In the genomic region with DNA sequence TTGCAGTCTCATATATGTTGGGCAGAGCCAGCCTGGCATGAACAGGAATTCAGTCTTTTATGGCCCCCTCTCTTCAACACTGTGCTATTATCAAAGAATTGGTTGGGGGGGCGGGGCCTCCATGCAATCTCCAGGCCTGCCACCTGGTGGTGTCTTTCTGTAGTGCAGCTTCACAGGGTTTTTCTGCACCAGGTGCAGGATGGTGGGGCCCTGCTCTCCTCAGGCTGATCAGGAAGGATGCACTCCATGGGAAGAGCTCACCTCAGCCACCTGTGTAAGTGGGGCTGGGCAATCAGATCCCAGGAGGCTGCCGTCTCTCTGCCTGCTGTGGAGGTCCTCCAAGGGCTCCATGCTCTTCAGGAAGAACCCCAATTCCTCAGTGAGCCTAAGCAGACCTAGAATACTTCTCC, we compare ENCODE assay signal across 8 cellular contexts. TPM values are rescaled to one million over a fixed set of nuclear protein-coding genes. Genes with fewer than 3 reads are reported as not detected.
DNase-seq lines count a peak whose midpoint lies in the region; ATAC-seq and TF ChIP-seq lines count a peak whose summit lies in the region.

No MANE protein-coding gene starts in this region.

- no peak overlapping the region for H3K4me3 ChIP-seq in spleen

- intact Hi-C loops in spleen (cut with DNase I; ENCODE audit: low total_unique reads): no loop called here

- WGBS in spleen, 5 donors: 4 to 21% (median 13%) methylated on average over 2 of the region's 2 CpGs; no CpG with 5 or more reads in 1 of the 5 donors

- peaks cover 57 to 99% (median 91%) of the 10 kb centered on the region in 6 donors for H3K4me1 ChIP-seq in spleen

- no peak for ATAC-seq in HG03565 (IDR thresholded peaks at IDR 0.05; ENCODE audit: unreplicated experiment)

- TF ChIP-seq CTCF in spleen (IDR thresholded peaks at IDR 0.05 in 8 of 11, conservative IDR thresholded peaks at IDR 0.05 in 3 of 11): peak; percentile 88 to 98 (median 95)

- H3K27ac ChIP-seq in spleen: peak overlapping the region in 7 of 8 donors; percentile 9 to 97 (median 51)

- H3K36me3 ChIP-seq in spleen: peaks cover 0 to 34% (median 2%) of the 10 kb centered on the region in 6 donors

- DNase-seq in NCI-H524 (lab: John Stamatoyannopoulos, UW): peak; percentile 40 to 61
- no peak for DNase-seq in NCI-H524 treated with DMSO at 0.1 percent for 48 hours (lab: John Stamatoyannopoulos, UW)
- peak; percentile 14 for DNase-seq in NCI-H187 treated with DMSO at 0.1 percent for 48 hours (lab: John Stamatoyannopoulos, UW)
- DNase-seq in T1000 (lab: John Stamatoyannopoulos, UW): peak; percentile 58
- peak in 52 of 58 donors; percentile 5 to 78 (median 39) for DNase-seq in anterior cingulate cortex (lab: John Stamatoyannopoulos, UW)
- peak; percentile 50 to 54 for DNase-seq in hippocampal formation (lab: John Stamatoyannopoulos, UW)
- DNase-seq in spleen: peak; percentile 92

- H3K27me3 ChIP-seq in spleen (replicated peaks in 1 of 7): no peaks in the 10 kb centered on the region

- H3K9me3 ChIP-seq in spleen: no peaks in the 10 kb centered on the region

- TF ChIP-seq POLR2A in spleen (IDR thresholded peaks at IDR 0.05): no peak

RNA-seq across cellular contexts. Expression of gene STK40, which starts 16.7 kb away (rescaled TPM):
- total RNA-seq in spleen: 10 to 100 TPM; 43.3 to 79.2 (median 55.3) TPM
- polyA plus RNA-seq in spleen: 10 to 100 TPM; 13.7 to 37.4 (median 14.8) TPM

RNA-seq across cellular contexts. Expression of gene LSM10, which starts 28.6 kb away (rescaled TPM):
- 10 to 100 TPM; 42.9 to 62.2 (median 49.0) TPM for total RNA-seq in spleen
- 10 to 100 TPM; 65.1 to 87.6 (median 86.6) TPM for polyA plus RNA-seq in spleen

RNA-seq across cellular contexts. Expression of gene EVA1B, which starts 45.6 kb away (rescaled TPM):
- total RNA-seq in spleen: 10 to 100 TPM; 31.1 to 77.4 (median 43.7) TPM
- 10 to 100 TPM; 17.2 to 45.1 (median 37.4) TPM for polyA plus RNA-seq in spleen
